22 cellular contexts compared by ENCODE assay signal in the genomic region with DNA sequence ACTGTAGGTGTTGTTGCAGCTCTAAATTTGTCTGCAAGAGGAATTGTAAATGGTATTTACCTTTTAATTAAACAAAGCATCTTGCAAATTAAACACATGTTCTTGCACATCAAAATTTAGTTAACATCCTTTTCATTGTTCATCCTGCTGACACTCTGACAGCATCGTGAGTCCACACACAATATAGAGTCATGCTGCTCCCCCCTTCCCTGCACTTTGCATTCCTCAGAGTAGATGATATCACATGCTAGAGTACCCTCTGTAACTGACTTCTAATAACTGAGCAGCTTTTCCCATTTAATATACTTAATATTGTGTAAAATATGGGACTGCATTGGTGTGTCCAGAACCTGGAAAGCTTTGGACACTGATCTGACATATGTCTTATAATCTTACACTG.
"Had no signal": no experiment of that assay in that cellular context is flagged by ENCODE, and none has a peak within 500 bp of the region (broad histone marks: within the 10 kb centered on the region; RNA-seq: fewer than 3 reads in every experiment).

No MANE protein-coding gene starts in this region.

- H3K27me3 ChIP-seq: body of pancreas, colonic mucosa, vagina had no signal

- DNase-seq: activated CD4-positive, alpha-beta memory T cell treated with anti-CD3 and anti-CD28 coated beads, Interleukin-2, amount 10 ng/mL, durations not matched to agents 7 days and 5 days; activated CD4-positive, alpha-beta T cell treated with anti-CD3 and anti-CD28 coated beads for 4 hours; activated effector memory CD4-positive, alpha-beta T cell treated with anti-CD3 and anti-CD28 coated beads, Interleukin-2, amount 50 U/mL, for 16 hours; activated T-cell treated with anti-CD3 and anti-CD28 coated beads, Interleukin-2, amount 50 U/mL, for 48 hours; body of pancreas; central memory CD4-positive, alpha-beta T cell; colonic mucosa; esophagus squamous epithelium; glutamatergic neuron; hypothalamus; occipital lobe; right cardiac atrium; small intestine; stimulated activated CD4-positive, alpha-beta T cell treated with anti-CD3 and anti-CD28 coated beads, Interleukin-4, amount 100 ng/mL, for 4 hours; stimulated activated CD8-positive, alpha-beta memory T cell treated with anti-CD3 and anti-CD28 coated beads, Interleukin-4, amount 100 ng/mL, for 48 hours; stimulated activated naive CD4-positive, alpha-beta T cell treated with Interleukin-2 at 50 U/mL for 16 hours; substantia nigra had no signal

- FAIRE-seq: small intestine had no signal

- H3K9me3 Mint-ChIP-seq: activated CD4-positive, alpha-beta memory T cell treated with anti-CD3 and anti-CD28 coated beads, Interleukin-2, amount 10 ng/mL, durations not matched to agents 7 days and 5 days; activated naive CD4-positive, alpha-beta T cell treated with anti-CD3 and anti-CD28 coated beads, Interleukin-2, amount 50 U/mL, for 72 hours; nephron had no signal

- H3K36me3 ChIP-seq: colonic mucosa, esophagus squamous epithelium, tibial nerve, vagina had no signal

- H3K4me3 Mint-ChIP-seq: activated CD4-positive, alpha-beta memory T cell treated with anti-CD3 and anti-CD28 coated beads, Interleukin-2, amount 10 ng/mL, durations not matched to agents 7 days and 5 days; nephron had no signal

- H3K4me1 Mint-ChIP-seq: activated CD4-positive, alpha-beta memory T cell treated with anti-CD3 and anti-CD28 coated beads, Interleukin-2, amount 10 ng/mL, durations not matched to agents 7 days and 5 days; nephron had no signal

- H3K27ac Mint-ChIP-seq: activated CD4-positive, alpha-beta memory T cell treated with anti-CD3 and anti-CD28 coated beads, Interleukin-2, amount 10 ng/mL, durations not matched to agents 7 days and 5 days; activated naive CD4-positive, alpha-beta T cell treated with anti-CD3 and anti-CD28 coated beads, Interleukin-2, amount 50 U/mL, for 72 hours; nephron; progenitor cell of endocrine pancreas had no signal

- H3K27ac ChIP-seq: body of pancreas, colonic mucosa, esophagus squamous epithelium, tibial nerve, vagina had no signal

- H3K4me3 ChIP-seq: body of pancreas, colonic mucosa, esophagus squamous epithelium, tibial nerve, vagina had no signal

- H3K36me3 Mint-ChIP-seq: activated naive CD4-positive, alpha-beta T cell treated with anti-CD3 and anti-CD28 coated beads, Interleukin-2, amount 50 U/mL, for 72 hours had no signal

- H3K4me1 ChIP-seq: body of pancreas, colonic mucosa, esophagus squamous epithelium, vagina had no signal

- H3K27me3 Mint-ChIP-seq: progenitor cell of endocrine pancreas had no signal

- ATAC-seq: activated naive CD4-positive, alpha-beta T cell treated with anti-CD3 and anti-CD28 coated beads, Interleukin-2, amount 50 U/mL, for 72 hours; body of pancreas; right cardiac atrium had no signal

- H3K9me3 ChIP-seq: body of pancreas, colonic mucosa, esophagus squamous epithelium, tibial nerve, vagina had no signal
